Comparison of ENCODE assay signal across 27 cellular contexts in genomic region chr1:102757363-102757762, GRCh38.
DNase-seq lines count a peak whose midpoint lies in the region; ATAC-seq, FAIRE-seq and TF ChIP-seq lines count a peak whose summit lies in the region.
"Had no signal": no experiment of that assay in that cellular context is flagged by ENCODE, and none has a peak within 500 bp of the region (broad histone marks: within the 10 kb centered on the region; RNA-seq: fewer than 3 reads in every experiment).

No MANE protein-coding gene starts in this region.

- no peaks in the 10 kb centered on the region for H3K79me2 ChIP-seq in smooth muscle cell (ENCODE audit: low read depth)

- 35% methylated on average over 2 of the region's 2 CpGs for WGBS in smooth muscle cell (ENCODE audit: low lambda C conversion rate)
- 41% methylated on average over 2 of the region's 2 CpGs for WGBS in right lobe of liver (ENCODE audit: insufficient coverage, low coverage, low lambda C conversion rate, missing lambda C conversion rate)

- no peak overlapping the region for H3K4me2 ChIP-seq in smooth muscle cell
- H3K4me2 ChIP-seq: BLaER1 had no signal

- TF ChIP-seq CTCF in D721Med (IDR thresholded peaks at IDR 0.05; ENCODE audit: insufficient read depth, missing control alignments) (no peak), smooth muscle cell (IDR thresholded peaks at IDR 0.05; ENCODE audit: borderline replicate concordance, insufficient read depth, poor library complexity, severe bottlenecking) (no peak), right lobe of liver (IDR thresholded peaks at IDR 0.05) (no peak)

- peak overlapping the region; percentile 28 for H2AFZ ChIP-seq in smooth muscle cell (ENCODE audit: low read depth)

- ATAC-seq in SK-N-SH treated with all-trans-retinoic acid at 6 μM for 48 hours, result peak; percentile 52; the same call in 2 of the 3 replicates
- ATAC-seq in right lobe of liver, result no peak
- ATAC-seq: GM12878 had no signal

- no peaks in the 10 kb centered on the region for H3F3A ChIP-seq in smooth muscle cell (ENCODE audit: low read depth)

- no peak overlapping the region for H3K4me3 ChIP-seq in smooth muscle cell
- no peak overlapping the region for H3K4me3 ChIP-seq in right lobe of liver
- H3K4me3 ChIP-seq: BLaER1, GM12878 had no signal

- intact Hi-C loops in right lobe of liver (cut with DNase I), result no loop called here

- H3K9me3 ChIP-seq in smooth muscle cell (replicated peaks; ENCODE audit: low read depth) (no peaks in the 10 kb centered on the region), right lobe of liver (no peaks in the 10 kb centered on the region)
- H3K9me3 ChIP-seq: BE2C, BLaER1 had no signal

- H3K27ac ChIP-seq in smooth muscle cell (ENCODE audit: low read depth), result no peak overlapping the region
- H3K27ac ChIP-seq in right lobe of liver, result no peak overlapping the region
- H3K27ac ChIP-seq: BLaER1 had no signal

- DNase-seq in D721Med (ENCODE audit: insufficient read length, low spot score) (no peak), SK-N-DZ (ENCODE audit: low spot score) (peak; percentile 91), smooth muscle cell (lab: John Stamatoyannopoulos, UW; ENCODE audit: unreplicated experiment) (no peak), DMS114 treated with DMSO at 0.1 percent for 48 hours (lab: John Stamatoyannopoulos, UW; ENCODE audit: unreplicated experiment) (no peak), right lobe of liver (no peak)
- DNase-seq in activated naive CD4-positive, alpha-beta T cell treated with anti-CD3 and anti-CD28 coated beads, Interleukin-2, amount 50 U/mL, for 16 hours, result no peak
- DNase-seq: 8988T; ACHN; BE2C; C1 segment of cervical spinal cord; CD4-positive, alpha-beta memory T cell; CD4-positive, CD25-positive, alpha-beta regulatory T cell; CD8-positive, alpha-beta memory T cell; COR-L47; DMS153; DMS53; DMS79; DND-41; EL; GDM1 had no signal

- no peak for TF ChIP-seq POLR2A in right lobe of liver (IDR thresholded peaks at IDR 0.05)

- peak; percentile 79 for FAIRE-seq in D721Med (lab: Jason Lieb, UNC)
- FAIRE-seq: A204.1, GM12878, GM12892, GM18507, GM19239 had no signal

- H4K20me1 ChIP-seq in smooth muscle cell (ENCODE audit: low read depth), result no peaks in the 10 kb centered on the region
- H4K20me1 ChIP-seq: BLaER1 had no signal

- no peak overlapping the region for H3K9ac ChIP-seq in smooth muscle cell (ENCODE audit: low read depth)
- H3K9ac ChIP-seq: BLaER1 had no signal

- no peaks in the 10 kb centered on the region for H3K36me3 ChIP-seq in smooth muscle cell (ENCODE audit: low read depth)
- no peaks in the 10 kb centered on the region for H3K36me3 ChIP-seq in right lobe of liver
- H3K36me3 ChIP-seq: BE2C, BLaER1 had no signal

- H3K4me1 ChIP-seq in smooth muscle cell (ENCODE audit: low read depth) (no peaks in the 10 kb centered on the region), right lobe of liver (no peaks in the 10 kb centered on the region)

- H3K27me3 ChIP-seq in smooth muscle cell (ENCODE audit: low read depth), result no peaks in the 10 kb centered on the region
- H3K27me3 ChIP-seq in right lobe of liver, result no peaks in the 10 kb centered on the region
- H3K27me3 ChIP-seq: BE2C, BLaER1 had no signal

TF ChIP-seq in SK-N-SH treated with all-trans-retinoic acid at 6 μM for 48 hours, 23 proteins besides CTCF, POLR2A, EP300 and RAD21 (continues in another document):
- no peak for TF ChIP-seq ZNF8 (CRISPR knock-in tag; IDR thresholded peaks at IDR 0.05)
- TF ChIP-seq ZFP3 (CRISPR knock-in tag; IDR thresholded peaks at IDR 0.05), result no peak
- TF ChIP-seq TOX (CRISPR knock-in tag; IDR thresholded peaks at IDR 0.05; ENCODE audit: borderline replicate concordance), result no peak
- TF ChIP-seq ESRRG (CRISPR knock-in tag; IDR thresholded peaks at IDR 0.05), result no peak
- no peak for TF ChIP-seq CSDC2 (CRISPR knock-in tag; IDR thresholded peaks at IDR 0.05)
- peak; percentile 55 for TF ChIP-seq ISL1 (CRISPR knock-in tag; IDR thresholded peaks at IDR 0.05)
- TF ChIP-seq ZNF565 (CRISPR knock-in tag; conservative IDR thresholded peaks at IDR 0.05; ENCODE audit: low read depth), result no peak
- no peak for TF ChIP-seq SNAI2 (CRISPR knock-in tag; IDR thresholded peaks at IDR 0.05)
- no peak for TF ChIP-seq PATZ1 (CRISPR knock-in tag; IDR thresholded peaks at IDR 0.05; ENCODE audit: borderline replicate concordance)
- TF ChIP-seq BACH2 (CRISPR knock-in tag; IDR thresholded peaks at IDR 0.05; ENCODE audit: borderline replicate concordance), result no peak
- no peak for TF ChIP-seq ZC3H10 (CRISPR knock-in tag; IDR thresholded peaks at IDR 0.05)
- no peak for TF ChIP-seq ZNF70 (CRISPR knock-in tag; IDR thresholded peaks at IDR 0.05)
- TF ChIP-seq CSRNP3 (CRISPR knock-in tag; IDR thresholded peaks at IDR 0.05), result no peak
- TF ChIP-seq TCF4 (CRISPR knock-in tag; IDR thresholded peaks at IDR 0.05; ENCODE audit: borderline replicate concordance), result peak; percentile 76
- TF ChIP-seq RARB (CRISPR knock-in tag; IDR thresholded peaks at IDR 0.05), result no peak
- no peak for TF ChIP-seq ZFP30 (CRISPR knock-in tag; IDR thresholded peaks at IDR 0.05)
- TF ChIP-seq CREB5 (CRISPR knock-in tag; IDR thresholded peaks at IDR 0.05; ENCODE audit: low read depth), result no peak
- TF ChIP-seq PPARA (CRISPR knock-in tag; IDR thresholded peaks at IDR 0.05; ENCODE audit: borderline replicate concordance), result no peak
- no peak for TF ChIP-seq OSR1 (CRISPR knock-in tag; IDR thresholded peaks at IDR 0.05)
- TF ChIP-seq ARNTL (CRISPR knock-in tag; IDR thresholded peaks at IDR 0.05; ENCODE audit: borderline replicate concordance, low read depth), result no peak
- no peak for TF ChIP-seq POU6F1 (CRISPR knock-in tag; IDR thresholded peaks at IDR 0.05; ENCODE audit: borderline replicate concordance, low read depth)
